8 cellular contexts compared by ENCODE assay signal in the genomic region with DNA sequence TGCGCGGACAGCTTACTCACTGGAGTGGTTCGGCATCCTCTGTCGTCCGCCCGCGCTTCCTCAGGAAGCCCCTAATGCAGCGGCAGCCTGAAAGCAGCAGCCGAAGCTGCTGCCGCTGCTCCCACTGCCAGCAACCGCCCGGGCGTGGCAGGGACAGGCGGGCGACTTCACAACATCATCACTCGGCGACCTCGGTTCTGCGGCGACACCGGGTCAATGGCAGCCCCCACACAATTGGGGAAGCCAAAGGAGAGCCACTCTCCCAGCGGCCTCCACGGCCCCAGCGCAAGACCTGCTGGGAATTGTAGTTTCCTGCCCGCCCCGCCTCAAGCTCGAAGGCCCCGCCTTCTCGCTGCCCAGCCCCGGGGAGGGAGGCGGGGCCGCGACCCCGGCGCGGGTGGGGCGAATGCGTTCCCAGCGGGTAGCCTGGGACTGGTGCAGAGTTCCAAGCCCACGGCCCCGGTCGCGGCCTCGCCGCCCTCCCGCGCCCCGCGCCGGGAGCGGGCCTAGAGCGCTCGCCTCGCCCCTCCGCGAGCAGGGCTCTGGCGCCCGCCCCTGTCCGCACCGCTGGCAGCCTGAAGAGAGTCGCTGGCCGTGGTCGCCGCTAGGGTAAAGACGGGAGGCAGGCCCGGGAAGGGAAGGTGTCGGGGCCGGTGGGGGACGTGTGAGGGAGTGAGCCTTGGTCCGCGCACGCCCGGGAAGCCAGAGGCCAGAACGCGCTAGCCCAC. TPM values are rescaled to one million over a fixed set of nuclear protein-coding genes. Genes with fewer than 3 reads are reported as not detected.
A peak's percentile ranks its signal among the peaks of the same experiment; 100 is the strongest.
DNase-seq lines count a peak whose midpoint lies in the region; TF ChIP-seq lines count a peak whose summit lies in the region.

A gene with protein sequence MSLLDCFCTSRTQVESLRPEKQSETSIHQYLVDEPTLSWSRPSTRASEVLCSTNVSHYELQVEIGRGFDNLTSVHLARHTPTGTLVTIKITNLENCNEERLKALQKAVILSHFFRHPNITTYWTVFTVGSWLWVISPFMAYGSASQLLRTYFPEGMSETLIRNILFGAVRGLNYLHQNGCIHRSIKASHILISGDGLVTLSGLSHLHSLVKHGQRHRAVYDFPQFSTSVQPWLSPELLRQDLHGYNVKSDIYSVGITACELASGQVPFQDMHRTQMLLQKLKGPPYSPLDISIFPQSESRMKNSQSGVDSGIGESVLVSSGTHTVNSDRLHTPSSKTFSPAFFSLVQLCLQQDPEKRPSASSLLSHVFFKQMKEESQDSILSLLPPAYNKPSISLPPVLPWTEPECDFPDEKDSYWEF (plus strand): TSS at position 411 of the 728 bp plus-strand sequence. CDS start 3,101 bp downstream, outside the sequence.
A gene with protein sequence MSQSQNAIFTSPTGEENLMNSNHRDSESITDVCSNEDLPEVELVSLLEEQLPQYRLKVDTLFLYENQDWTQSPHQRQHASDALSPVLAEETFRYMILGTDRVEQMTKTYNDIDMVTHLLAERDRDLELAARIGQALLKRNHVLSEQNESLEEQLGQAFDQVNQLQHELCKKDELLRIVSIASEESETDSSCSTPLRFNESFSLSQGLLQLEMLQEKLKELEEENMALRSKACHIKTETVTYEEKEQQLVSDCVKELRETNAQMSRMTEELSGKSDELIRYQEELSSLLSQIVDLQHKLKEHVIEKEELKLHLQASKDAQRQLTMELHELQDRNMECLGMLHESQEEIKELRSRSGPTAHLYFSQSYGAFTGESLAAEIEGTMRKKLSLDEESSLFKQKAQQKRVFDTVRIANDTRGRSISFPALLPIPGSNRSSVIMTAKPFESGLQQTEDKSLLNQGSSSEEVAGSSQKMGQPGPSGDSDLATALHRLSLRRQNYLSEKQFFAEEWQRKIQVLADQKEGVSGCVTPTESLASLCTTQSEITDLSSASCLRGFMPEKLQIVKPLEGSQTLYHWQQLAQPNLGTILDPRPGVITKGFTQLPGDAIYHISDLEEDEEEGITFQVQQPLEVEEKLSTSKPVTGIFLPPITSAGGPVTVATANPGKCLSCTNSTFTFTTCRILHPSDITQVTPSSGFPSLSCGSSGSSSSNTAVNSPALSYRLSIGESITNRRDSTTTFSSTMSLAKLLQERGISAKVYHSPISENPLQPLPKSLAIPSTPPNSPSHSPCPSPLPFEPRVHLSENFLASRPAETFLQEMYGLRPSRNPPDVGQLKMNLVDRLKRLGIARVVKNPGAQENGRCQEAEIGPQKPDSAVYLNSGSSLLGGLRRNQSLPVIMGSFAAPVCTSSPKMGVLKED (minus strand): TSS at position 129 of the 728 bp plus-strand sequence. CDS start 30,951 bp downstream, outside the sequence.

- DNase-seq in COR-L47 (lab: John Stamatoyannopoulos, UW) = peak; percentile 84
- DNase-seq in GM20000 (ENCODE audit: low spot score) = peak; percentile 97
- DNase-seq in HT-29 (ENCODE audit: low spot score) = peak; percentile 90
- peak; percentile 95 to 97 for DNase-seq in NOMO-1 (lab: John Stamatoyannopoulos, UW; ENCODE audit: unreplicated experiment in 2 of 2)
- DNase-seq in effector memory CD4-positive, alpha-beta T cell = peak; percentile 94 to 95 (median 94)
- DNase-seq in medulla oblongata (ENCODE audit: extremely low spot score) = peak; percentile 98
- peak; percentile 93 for DNase-seq in stimulated activated CD8-positive, alpha-beta memory T cell treated with anti-CD3 and anti-CD28 coated beads, Interleukin-12 subunit alpha, Interleukin-12 subunit beta, amount 100 ng/mL, for 1 hour (ENCODE audit: low read depth)

- CTCF ChIA-PET in activated CD8-positive, alpha-beta memory T cell treated with anti-CD3 and anti-CD28 coated beads for 36 hours (lab: Charles Lee) = interaction anchor here (0.6 to 1.8 kb wide), 6 partner anchors 10 to 1539 kb away, joined by 3 to 4 read pairs (median 3); no protein-coding TSS in a partner anchor

- H3K27me3 ChIP-seq in effector memory CD4-positive, alpha-beta T cell (replicated peaks; ENCODE audit: control insufficient read depth, insufficient read depth, low read length, poor library complexity, severe bottlenecking) = no peaks in the 10 kb centered on the region

- H3K9me3 ChIP-seq in effector memory CD4-positive, alpha-beta T cell (ENCODE audit: control insufficient read depth, low read length) = no peaks in the 10 kb centered on the region

- peak within 1 kb of the TSS; percentile 83 for H3K27ac ChIP-seq in effector memory CD4-positive, alpha-beta T cell (ENCODE audit: insufficient read depth, low read length, poor library complexity, severe bottlenecking)

- no peaks in the 10 kb centered on the region for H3K36me3 ChIP-seq in effector memory CD4-positive, alpha-beta T cell (ENCODE audit: control insufficient read depth, insufficient read depth, low read length)

- H3K4me1 ChIP-seq in effector memory CD4-positive, alpha-beta T cell (ENCODE audit: control insufficient read depth, insufficient read depth, low read length, poor library complexity, severe bottlenecking) = peaks cover 19% of the 10 kb centered on the region

- H3K4me3 ChIP-seq in effector memory CD4-positive, alpha-beta T cell (ENCODE audit: insufficient read depth, low read depth, low read length, poor library complexity, severe bottlenecking) = peak within 1 kb of the TSS; percentile 93

- no peak for TF ChIP-seq CTCF in GM20000 (IDR thresholded peaks at IDR 0.05; ENCODE audit: extremely low read depth, missing control alignments)

- POLR2A ChIA-PET in activated CD8-positive, alpha-beta memory T cell treated with anti-CD3 and anti-CD28 coated beads for 36 hours (lab: Charles Lee) = interaction anchor here (0.6 to 1.3 kb wide), 10 partner anchors 13 to 329 kb away, joined by 3 to 6 read pairs (median 4); a partner anchor contains a TSS

RNA-seq across cellular contexts. Expression of the first gene that starts in this region (rescaled TPM):
- total RNA-seq in HT-29 (2014; rRNA removed; shearing (Covaris generic)) = 7.6 and 8.1 TPM in 2 replicates
- total RNA-seq in activated CD8-positive, alpha-beta memory T cell treated with anti-CD3 and anti-CD28 coated beads for 36 hours = 10 to 100 TPM; 23.0 to 25.8 TPM

RNA-seq across cellular contexts. Expression of the second gene that starts in this region (rescaled TPM):
- total RNA-seq in HT-29 (2014; rRNA removed; shearing (Covaris generic)) = 6.8 and 10.0 TPM in 2 replicates
- 10 to 100 TPM; 22.6 to 23.2 TPM for total RNA-seq in activated CD8-positive, alpha-beta memory T cell treated with anti-CD3 and anti-CD28 coated beads for 36 hours

Comparison
In these comparisons a context has a peak if more than half of its experiments do, and no peak if none do; other contexts are left out.
1. Peak in every context shown above with its lines: DNase-seq, H3K4me3 ChIP-seq and H3K27ac ChIP-seq.